ENCODE assay signal across 10 cellular contexts in the genomic region with DNA sequence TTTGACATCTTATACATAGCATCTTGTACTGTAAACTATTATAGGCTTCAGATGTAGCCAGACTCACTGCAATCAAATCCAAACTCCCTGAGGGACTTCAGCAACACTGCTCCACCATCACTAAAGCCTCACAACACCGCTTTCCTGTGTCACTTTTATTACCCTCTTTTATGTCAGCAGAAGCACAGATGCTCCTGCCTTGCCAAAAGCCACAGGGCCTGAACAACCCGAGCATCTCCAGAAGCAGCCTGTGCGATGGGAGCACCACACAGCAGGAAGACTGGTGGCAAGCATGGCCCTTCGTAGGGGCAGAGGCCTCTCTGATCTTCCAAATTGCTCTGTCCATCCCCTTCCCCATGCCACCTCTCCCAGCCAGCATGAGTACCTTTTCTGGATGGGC. TPM values are rescaled to one million over a fixed set of nuclear protein-coding genes. Genes with fewer than 3 reads are reported as not detected.
DNase-seq lines count a peak whose midpoint lies in the region; ATAC-seq, FAIRE-seq and TF ChIP-seq lines count a peak whose summit lies in the region.
"Had no signal": no experiment of that assay in that cellular context is flagged by ENCODE, and none has a peak within 500 bp of the region (broad histone marks: within the 10 kb centered on the region; RNA-seq: fewer than 3 reads in every experiment).

No MANE protein-coding gene starts in this region.

- ATAC-seq in GM21529 (IDR thresholded peaks at IDR 0.05; ENCODE audit: unreplicated experiment) (peak; percentile 0), GM19463 (IDR thresholded peaks at IDR 0.05; ENCODE audit: unreplicated experiment) (no peak)
- ATAC-seq in activated CD8-positive, alpha-beta T cell treated with anti-CD3 and anti-CD28 coated beads for 36 hours, result no peak

- H3K4me3 Mint-ChIP-seq in activated CD8-positive, alpha-beta T cell treated with anti-CD3 and anti-CD28 coated beads for 36 hours, result no peak overlapping the region
- H3K4me3 Mint-ChIP-seq in nephron, result no peak overlapping the region

- TF ChIP-seq CTCF in GM06990 (IDR thresholded peaks at IDR 0.05; ENCODE audit: insufficient read depth, low read length, poor library complexity, severe bottlenecking) (no peak), nephron (IDR thresholded peaks at IDR 0.05; ENCODE audit: unreplicated experiment in 3 of 3) (no peak), kidney (IDR thresholded peaks at IDR 0.05; ENCODE audit: borderline replicate concordance, extremely low read depth, insufficient read depth) (no peak), D721Med (IDR thresholded peaks at IDR 0.05; ENCODE audit: insufficient read depth, missing control alignments) (no peak)
- TF ChIP-seq CTCF in activated CD8-positive, alpha-beta T cell treated with anti-CD3 and anti-CD28 coated beads for 36 hours (IDR thresholded peaks at IDR 0.05), result no peak

- H3K9ac ChIP-seq in kidney (ENCODE audit: low read length in 2 of 2), result no peak overlapping the region

- peaks cover 6% of the 10 kb centered on the region in 2 donors for H3K4me1 ChIP-seq in kidney (ENCODE audit: control insufficient read depth in 1 of 2, insufficient read depth in 1 of 2, low read depth in 1 of 2, low read length in 2 of 2)
- H3K4me1 ChIP-seq: testis had no signal

- FAIRE-seq in kidney (lab: Jason Lieb, UNC) (no peak), D721Med (lab: Jason Lieb, UNC) (no peak)

- POLR2A ChIA-PET in activated CD8-positive, alpha-beta T cell treated with anti-CD3 and anti-CD28 coated beads for 36 hours (lab: Charles Lee), result interaction anchor here (1.4 kb wide), 1 partner anchor 11 kb away, joined by 8 read pairs; no protein-coding TSS in a partner anchor

- no peak overlapping the region for H3K27ac ChIP-seq in kidney (ENCODE audit: low read depth in 2 of 2, low read length in 2 of 2)
- H3K27ac ChIP-seq: testis had no signal

- peaks cover 75% of the 10 kb centered on the region for H3K36me3 Mint-ChIP-seq in activated CD8-positive, alpha-beta T cell treated with anti-CD3 and anti-CD28 coated beads for 36 hours (ENCODE audit: low read depth)
- peaks cover 52% of the 10 kb centered on the region for H3K36me3 Mint-ChIP-seq in nephron (ENCODE audit: low read depth)

- intact Hi-C loops in activated CD8-positive, alpha-beta T cell treated with anti-CD3 and anti-CD28 coated beads for 36 hours (cut with micrococcal nuclease), result no loop called here
- intact Hi-C loops in kidney (cut with DNase I), result no loop called here

- DNase-seq in GM06990 (ENCODE audit: extremely low read depth, insufficient read length) (no peak), kidney (no peak), D721Med (ENCODE audit: insufficient read length, low spot score) (no peak)
- no peak for DNase-seq in activated CD8-positive, alpha-beta T cell treated with anti-CD3 and anti-CD28 coated beads for 36 hours
- DNase-seq: MM.1S; stimulated activated CD4-positive, alpha-beta T cell treated with anti-CD3 and anti-CD28 coated beads, Interleukin-2, amount 100 ng/mL, for 24 hours; testis had no signal

- H3K27me3 Mint-ChIP-seq in activated CD8-positive, alpha-beta T cell treated with anti-CD3 and anti-CD28 coated beads for 36 hours, result no peaks in the 10 kb centered on the region
- no peaks in the 10 kb centered on the region for H3K27me3 Mint-ChIP-seq in nephron (ENCODE audit: low read depth)

- H3K36me3 ChIP-seq in GM06990 (ENCODE audit: control insufficient read depth, insufficient read depth, low read length), result no peaks in the 10 kb centered on the region; the same call in 1 of the 2 replicates
- H3K36me3 ChIP-seq in kidney (ENCODE audit: control insufficient read depth in 1 of 2, insufficient read depth in 2 of 2, low read length in 2 of 2), result no peaks in the 10 kb centered on the region

- CTCF ChIA-PET in activated CD8-positive, alpha-beta T cell treated with anti-CD3 and anti-CD28 coated beads for 36 hours (lab: Charles Lee), result interaction anchor here (0.8 to 1.4 kb wide), 4 partner anchors 16 to 66 kb away, joined by 3 to 4 read pairs (median 3); no protein-coding TSS in a partner anchor

- peak overlapping the region; percentile 85 for H3K27ac Mint-ChIP-seq in activated CD8-positive, alpha-beta T cell treated with anti-CD3 and anti-CD28 coated beads for 36 hours
- H3K27ac Mint-ChIP-seq in nephron, result peak overlapping the region; percentile 1 to 3 (median 2)

- no peaks in the 10 kb centered on the region for H3K9me3 ChIP-seq in kidney (ENCODE audit: control insufficient read depth in 1 of 2, low read length in 2 of 2)
- H3K9me3 ChIP-seq: testis had no signal

- H3K4me3 ChIP-seq in GM06990 (replicated peaks; ENCODE audit: low read depth, low read length), result peak overlapping the region; percentile 27; the same call in 1 of the 2 replicates
- H3K4me3 ChIP-seq in kidney (ENCODE audit: low read length in 2 of 2), result no peak overlapping the region
- H3K4me3 ChIP-seq: testis had no signal

- H3K27me3 ChIP-seq in GM06990 (replicated peaks; ENCODE audit: control insufficient read depth, insufficient read depth, low read length), result no peaks in the 10 kb centered on the region
- H3K27me3 ChIP-seq: testis had no signal

- peaks cover 79% of the 10 kb centered on the region for H3K4me1 Mint-ChIP-seq in activated CD8-positive, alpha-beta T cell treated with anti-CD3 and anti-CD28 coated beads for 36 hours (ENCODE audit: low read depth)
- peaks cover 36% of the 10 kb centered on the region for H3K4me1 Mint-ChIP-seq in nephron

- peaks cover 27% of the 10 kb centered on the region for H3K9me3 Mint-ChIP-seq in activated CD8-positive, alpha-beta T cell treated with anti-CD3 and anti-CD28 coated beads for 36 hours
- peaks cover 13% of the 10 kb centered on the region for H3K9me3 Mint-ChIP-seq in nephron

RNA-seq across cellular contexts. Expression of a gene that starts 22.9 kb away (rescaled TPM):
- total RNA-seq in activated CD8-positive, alpha-beta T cell treated with anti-CD3 and anti-CD28 coated beads for 36 hours, result 100 to 1,000 TPM; 234 to 235 TPM
- total RNA-seq in kidney, result 143 TPM
- polyA plus RNA-seq in kidney (ENCODE audit: insufficient read depth, low read depth, low replicate concordance), result 57.0 TPM
